In genomic region chr10:75596930-75597629, GRCh38 we compare ENCODE assay signal across 15 cellular contexts.
"Had no signal": no experiment of that assay in that cellular context is flagged by ENCODE, and none has a peak within 500 bp of the region (broad histone marks: within the 10 kb centered on the region; RNA-seq: fewer than 3 reads in every experiment).

No MANE protein-coding gene starts in this region.

- FAIRE-seq: urothelium cell line had no signal

- H3K36me3 ChIP-seq: esophagus muscularis mucosa had no signal

- H3K27ac ChIP-seq: esophagus muscularis mucosa had no signal

- ATAC-seq: natural killer cell had no signal

- H3K9me3 ChIP-seq: esophagus muscularis mucosa had no signal

- H3K27me3 ChIP-seq: esophagus muscularis mucosa had no signal

- H3K4me3 ChIP-seq: esophagus muscularis mucosa had no signal

- DNase-seq: activated CD4-positive, alpha-beta T cell treated with anti-CD3 and anti-CD28 coated beads for 1 hour; activated CD4-positive, alpha-beta T cell treated with anti-CD3 and anti-CD28 coated beads, Interleukin-2, amount 50 U/mL, for 4 hours; activated naive CD4-positive, alpha-beta T cell; activated naive CD8-positive, alpha-beta T cell treated with anti-CD3 and anti-CD28 coated beads, Interleukin-2, amount 10 ng/mL, durations not matched to agents 7 days and 5 days; activated T-cell treated with anti-CD3 and anti-CD28 coated beads for 4 hours; anterior cingulate cortex; cortex of kidney; effector CD4-positive, alpha-beta T cell; hippocampal formation; mesendoderm; natural killer cell; occipital lobe; stimulated activated CD4-positive, alpha-beta T cell treated with anti-CD3 and anti-CD28 coated beads, Interleukin-2, amount 100 ng/mL, for 24 hours had no signal
